In the genomic region with DNA sequence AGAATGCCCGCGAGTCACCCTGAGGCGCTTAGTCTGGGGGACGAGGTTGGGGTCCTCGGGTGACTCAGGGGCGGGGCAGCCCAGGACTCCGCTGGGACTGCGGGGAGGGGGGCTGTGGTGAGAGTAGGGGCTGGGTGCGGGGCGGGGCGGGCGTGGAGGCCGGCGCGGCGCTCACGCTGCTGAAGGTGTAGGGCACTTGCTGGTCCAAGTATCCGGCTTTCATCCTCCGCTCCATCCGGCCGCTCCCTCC, we compare ENCODE assay signal across 8 cellular contexts. TPM values are rescaled to one million over a fixed set of nuclear protein-coding genes. Genes with fewer than 3 reads are reported as not detected.
DNase-seq lines count a peak whose midpoint lies in the region; ATAC-seq, FAIRE-seq and TF ChIP-seq lines count a peak whose summit lies in the region.

No MANE protein-coding gene starts in this region.

- peak; percentile 39 for DNase-seq in NCI-H146 treated with DMSO at 0.1 percent for 48 hours (lab: John Stamatoyannopoulos, UW; ENCODE audit: unreplicated experiment)
- DNase-seq in K562 (ENCODE audit: extremely low read depth in 1 of 4, low spot score in 3 of 4) = peak in 2 of 4 experiments; percentile 73 to 77
- no peak for DNase-seq in left lobe of liver (ENCODE audit: low spot score)
- peak; percentile 20 to 46 for DNase-seq in stimulated activated naive CD8-positive, alpha-beta T cell treated with anti-CD3 and anti-CD28 coated beads, Interleukin-15, amount 100 ng/mL, for 72 hours
- DNase-seq in SHP77 (lab: John Stamatoyannopoulos, UW) = no peak
- no peak for DNase-seq in putamen (ENCODE audit: low spot score)
- no peak for DNase-seq in NK-92 (lab: John Stamatoyannopoulos, UW; ENCODE audit: unreplicated experiment)

- 3% methylated on average over 10 of the region's 21 CpGs for WGBS in K562 (ENCODE audit: insufficient coverage, low coverage, missing lambda C conversion rate)

- H3K9ac ChIP-seq in K562 (ENCODE audit: insufficient read depth in 1 of 2, low read depth in 2 of 2, low read length in 2 of 2) = peak overlapping the region; percentile 73 to 92

- H3K27ac ChIP-seq in K562 (ENCODE audit: extremely low read depth, low read depth, low read length) = peak overlapping the region; percentile 64

- TF ChIP-seq CTCF in GM12875 (IDR thresholded peaks at IDR 0.05; ENCODE audit: borderline replicate concordance, insufficient read depth, low read depth, low read length) (no peak), K562 (IDR thresholded peaks at IDR 0.05 in 2 of 3, conservative IDR thresholded peaks at IDR 0.05 in 1 of 3; ENCODE audit: insufficient read depth in 2 of 3, low read depth in 1 of 3, low read length in 3 of 3) (no peak)

- no peak for TF ChIP-seq EP300 in K562 (IDR thresholded peaks at IDR 0.05; ENCODE audit: low read length)

- BruUV-seq in K562 (replicated peaks; lab: Mats Ljungman, UMichigan) = no TSS peak

- intact Hi-C loops in K562 (cut with micrococcal nuclease) = no loop called here

- peak overlapping the region; percentile 89 for H2AFZ ChIP-seq in K562 (ENCODE audit: low read depth, low read length)

- H3K4me1 ChIP-seq in K562 (replicated peaks in 1 of 2; ENCODE audit: control insufficient read depth in 2 of 2, insufficient read depth in 2 of 2, low read length in 2 of 2) = peaks cover 23 to 30% of the 10 kb centered on the region in 2 experiments

- no peak for FAIRE-seq in K562 (lab: Jason Lieb, UNC)

- peak overlapping the region in 1 of 2 donors; percentile 16 for H3K27ac Mint-ChIP-seq in stimulated activated naive CD8-positive, alpha-beta T cell treated with anti-CD3 and anti-CD28 coated beads, Interleukin-15, amount 100 ng/mL, for 72 hours

- H3K9me3 ChIP-seq in K562 (replicated peaks; ENCODE audit: control insufficient read depth, insufficient read depth, low read depth, low read length) = no peaks in the 10 kb centered on the region

- H4K20me1 ChIP-seq in K562 (replicated peaks; ENCODE audit: control insufficient read depth, insufficient read depth, low read length) = no peaks in the 10 kb centered on the region

- peak overlapping the region; percentile 82 for H3K4me2 ChIP-seq in K562 (ENCODE audit: insufficient read depth, low read length)

- no peak for TF ChIP-seq RAD21 in K562 (CRISPR knock-in tag; conservative IDR thresholded peaks at IDR 0.05 in 1 of 2, IDR thresholded peaks at IDR 0.05 in 1 of 2)

- H3K36me3 ChIP-seq in K562 (ENCODE audit: control insufficient read depth, insufficient read depth, low read length) = peaks cover 11% of the 10 kb centered on the region; the same call in 1 of the 3 replicates

- ATAC-seq in K562 (no peak), left lobe of liver (peak; percentile 47)
- peak; percentile 26 for ATAC-seq in stimulated activated naive CD8-positive, alpha-beta T cell treated with anti-CD3 and anti-CD28 coated beads, Interleukin-15, amount 100 ng/mL, for 72 hours

- in situ Hi-C loops in K562 (cut with MboI) = no loop called here

- no peak for TF ChIP-seq POLR2A in K562 (conservative IDR thresholded peaks at IDR 0.05)

- H3K27me3 ChIP-seq in K562 (ENCODE audit: control insufficient read depth in 2 of 2, insufficient read depth in 2 of 2, low read length in 2 of 2) = no peaks in the 10 kb centered on the region

- POLR2A ChIA-PET in K562 (lab: Yijun Ruan, JAX) = interaction anchor here (0.6 to 0.7 kb wide), 3 partner anchors 11 to 255 kb away, joined by 3 to 6 read pairs (median 4); no protein-coding TSS in a partner anchor

- peaks cover 26% of the 10 kb centered on the region for H3K4me1 Mint-ChIP-seq in stimulated activated naive CD8-positive, alpha-beta T cell treated with anti-CD3 and anti-CD28 coated beads, Interleukin-15, amount 100 ng/mL, for 72 hours

- H3K79me2 ChIP-seq in K562 (ENCODE audit: control insufficient read depth, insufficient read depth, low read length) = peaks cover 33% of the 10 kb centered on the region

- H3K9me1 ChIP-seq in K562 (ENCODE audit: control insufficient read depth, insufficient read depth, low read length) = no peaks in the 10 kb centered on the region

- H3K4me3 Mint-ChIP-seq in stimulated activated naive CD8-positive, alpha-beta T cell treated with anti-CD3 and anti-CD28 coated beads, Interleukin-15, amount 100 ng/mL, for 72 hours = peak overlapping the region; percentile 89 to 95

- no peaks in the 10 kb centered on the region for H3K9me3 Mint-ChIP-seq in stimulated activated naive CD8-positive, alpha-beta T cell treated with anti-CD3 and anti-CD28 coated beads, Interleukin-15, amount 100 ng/mL, for 72 hours

- H3K27me3 Mint-ChIP-seq in stimulated activated naive CD8-positive, alpha-beta T cell treated with anti-CD3 and anti-CD28 coated beads, Interleukin-15, amount 100 ng/mL, for 72 hours = peaks cover 73% of the 10 kb centered on the region

- CTCF ChIA-PET in K562 (lab: Yijun Ruan, JAX; ENCODE audit: low intra/inter-chr PET ratio) = interaction anchor here (0.5 kb wide), 1 partner anchor 221 kb away, joined by 3 read pairs; no protein-coding TSS in a partner anchor

- peak overlapping the region; percentile 56 for H3K4me3 ChIP-seq in GM12875 (ENCODE audit: low read depth, low read length)
- peak overlapping the region; percentile 73 for H3K4me3 ChIP-seq in K562

TF ChIP-seq in K562, 482 proteins besides CTCF, POLR2A, EP300 and RAD21:
- TF ChIP-seq TAF1 (IDR thresholded peaks at IDR 0.05; ENCODE audit: control insufficient read depth, extremely low read depth, insufficient read depth, low read length, severe bottlenecking) = peak; percentile 48
- peak in 1 of 2 experiments; percentile 22; a peak in 1 of 4 replicates for TF ChIP-seq SIN3A (IDR thresholded peaks at IDR 0.05; ENCODE audit: borderline replicate concordance in 2 of 2, control insufficient read depth in 1 of 2, low read depth in 2 of 2, low read length in 2 of 2)
- TF ChIP-seq GABPA (tag; conservative IDR thresholded peaks at IDR 0.05; ENCODE audit: low read depth) = no peak
- no peak for TF ChIP-seq FOXP1 (CRISPR knock-in tag; IDR thresholded peaks at IDR 0.05)
- TF ChIP-seq UBTF (IDR thresholded peaks at IDR 0.05; ENCODE audit: borderline replicate concordance in 1 of 2, low read depth in 2 of 2, low read length in 2 of 2) = 0 out of 4 replicates have a peak, but pooled peaks of 1 of the 2 experiments have one; percentile 58
- TF ChIP-seq POLR2H (tag; IDR thresholded peaks at IDR 0.05; ENCODE audit: low read depth) = peak; percentile 35; the same call in 1 of the 2 replicates

RNA-seq across cellular contexts. Expression of gene ETV4, which starts 0.8 kb away (rescaled TPM):
- 23.1 and 47.9 TPM in 2 replicates for total RNA-seq in K562 (2011; cell fraction: chromatin; rRNA removed; ENCODE audit: low replicate concordance)
- total RNA-seq in K562 (2011; cell fraction: nucleolus; rRNA removed) = 29.0 and 36.8 TPM in 2 replicates
- 31.4 and 33.5 TPM in 2 replicates for total RNA-seq in K562 (2011; cell fraction: nucleoplasm; rRNA removed)
- 49.5 and 73.9 TPM in 2 replicates for total RNA-seq in K562 (2014; rRNA removed)
- total RNA-seq in K562 (2014; rRNA removed; fragmentation: Illumina TruSeq; extraction: Trizol) = 16.6 and 19.8 TPM in 2 replicates
- total RNA-seq in K562 (2015; rRNA removed; fragmentation: Illumina TruSeq; extraction: Trizol) = 27.7 and 28.2 TPM in 2 replicates
- total RNA-seq in K562 (2021) = 65.2 and 66.3 TPM in 2 replicates
- 27.0 and 35.6 TPM in 2 replicates for polyA plus RNA-seq in K562 (2011; rRNA removed)
- polyA plus RNA-seq in K562 (2011; cell fraction: cytosol; rRNA removed) = 29.9 and 46.7 TPM in 2 replicates
- 47.1 and 79.3 TPM in 2 replicates for polyA plus RNA-seq in K562 (2011; cell fraction: nucleus; rRNA removed)
- polyA plus RNA-seq in K562 (2012) = 52.8 and 66.3 TPM in 2 replicates
- polyA plus RNA-seq in K562 (2014; fragmentation: Illumina TruSeq; extraction: Trizol) = 64.1 and 67.3 TPM in 2 replicates
- 1 to 10 TPM; 5.5 to 7.6 TPM for polyA plus RNA-seq in K562 (2014; fragmentation: Nextera tagmentation; extraction: Ambion mirVana)
- 45.4 and 47.1 TPM in 2 replicates for polyA plus RNA-seq in K562 (2014; rRNA removed)
- 16.2 and 16.4 TPM in 2 replicates for polyA minus RNA-seq in K562 (2011; rRNA and poly(A)+ RNA removed)
- polyA minus RNA-seq in K562 (2011; cell fraction: cytosol; rRNA and poly(A)+ RNA removed) = 24.0 and 25.6 TPM in 2 replicates
- polyA minus RNA-seq in K562 (2011; cell fraction: nucleus; rRNA and poly(A)+ RNA removed) = 8.8 and 11.0 TPM in 2 replicates
- total RNA-seq in left lobe of liver = 0.65 TPM

Comparison
In these comparisons a context has a peak if more than half of its experiments do, and no peak if none do; other contexts are left out.
1. DNase-seq: peak in NCI-H146 treated with DMSO at 0.1 percent for 48 hours (single experiment) and stimulated activated naive CD8-positive, alpha-beta T cell treated with anti-CD3 and anti-CD28 coated beads, Interleukin-15, amount 100 ng/mL, for 72 hours (2 of 2); none in left lobe of liver (single experiment), SHP77 (0 of 2), putamen (single experiment) and NK-92 (single experiment).
2. RNA of gene ETV4, which starts 0.8 kb away (total RNA-seq): 16.6 to 73.9 TPM in K562; 0.65 TPM in left lobe of liver (single experiment); every median in the first group is over 10 times any median in the second.